ENCODE assay signal across 1 cellular context in the genomic region with DNA sequence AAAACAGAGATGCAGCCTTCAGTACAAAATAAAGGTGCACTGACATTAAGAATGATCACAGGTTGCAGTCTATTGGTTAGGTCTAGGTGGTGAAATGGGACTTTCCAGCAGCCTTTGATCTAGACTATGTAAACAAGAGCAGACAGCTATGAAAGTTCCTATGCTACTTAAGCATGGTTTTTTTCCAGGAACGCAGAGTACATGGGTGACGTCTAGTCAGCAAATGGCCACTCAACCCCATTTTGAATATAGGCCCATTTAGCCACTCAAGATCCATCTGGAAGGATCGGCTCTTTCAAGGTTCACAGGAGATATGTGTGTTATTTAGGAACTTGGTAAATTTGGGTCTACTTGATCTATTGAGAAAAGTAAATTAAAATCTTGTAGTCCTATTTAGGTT.
TF ChIP-seq lines count a peak whose summit lies in the region.

No MANE protein-coding gene starts in this region.

TF ChIP-seq in GM12878, 131 proteins besides CTCF, POLR2A, EP300 and RAD21 (continued from another document and continues in another):
- TF ChIP-seq, protein P1, sequence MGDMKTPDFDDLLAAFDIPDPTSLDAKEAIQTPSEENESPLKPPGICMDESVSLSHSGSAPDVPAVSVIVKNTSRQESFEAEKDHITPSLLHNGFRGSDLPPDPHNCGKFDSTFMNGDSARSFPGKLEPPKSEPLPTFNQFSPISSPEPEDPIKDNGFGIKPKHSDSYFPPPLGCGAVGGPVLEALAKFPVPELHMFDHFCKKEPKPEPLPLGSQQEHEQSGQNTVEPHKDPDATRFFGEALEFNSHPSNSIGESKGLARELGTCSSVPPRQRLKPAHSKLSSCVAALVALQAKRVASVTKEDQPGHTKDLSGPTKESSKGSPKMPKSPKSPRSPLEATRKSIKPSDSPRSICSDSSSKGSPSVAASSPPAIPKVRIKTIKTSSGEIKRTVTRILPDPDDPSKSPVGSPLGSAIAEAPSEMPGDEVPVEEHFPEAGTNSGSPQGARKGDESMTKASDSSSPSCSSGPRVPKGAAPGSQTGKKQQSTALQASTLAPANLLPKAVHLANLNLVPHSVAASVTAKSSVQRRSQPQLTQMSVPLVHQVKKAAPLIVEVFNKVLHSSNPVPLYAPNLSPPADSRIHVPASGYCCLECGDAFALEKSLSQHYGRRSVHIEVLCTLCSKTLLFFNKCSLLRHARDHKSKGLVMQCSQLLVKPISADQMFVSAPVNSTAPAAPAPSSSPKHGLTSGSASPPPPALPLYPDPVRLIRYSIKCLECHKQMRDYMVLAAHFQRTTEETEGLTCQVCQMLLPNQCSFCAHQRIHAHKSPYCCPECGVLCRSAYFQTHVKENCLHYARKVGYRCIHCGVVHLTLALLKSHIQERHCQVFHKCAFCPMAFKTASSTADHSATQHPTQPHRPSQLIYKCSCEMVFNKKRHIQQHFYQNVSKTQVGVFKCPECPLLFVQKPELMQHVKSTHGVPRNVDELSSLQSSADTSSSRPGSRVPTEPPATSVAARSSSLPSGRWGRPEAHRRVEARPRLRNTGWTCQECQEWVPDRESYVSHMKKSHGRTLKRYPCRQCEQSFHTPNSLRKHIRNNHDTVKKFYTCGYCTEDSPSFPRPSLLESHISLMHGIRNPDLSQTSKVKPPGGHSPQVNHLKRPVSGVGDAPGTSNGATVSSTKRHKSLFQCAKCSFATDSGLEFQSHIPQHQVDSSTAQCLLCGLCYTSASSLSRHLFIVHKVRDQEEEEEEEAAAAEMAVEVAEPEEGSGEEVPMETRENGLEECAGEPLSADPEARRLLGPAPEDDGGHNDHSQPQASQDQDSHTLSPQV (IDR thresholded peaks at IDR 0.05) = peak; percentile 75
- TF ChIP-seq, protein P2, sequence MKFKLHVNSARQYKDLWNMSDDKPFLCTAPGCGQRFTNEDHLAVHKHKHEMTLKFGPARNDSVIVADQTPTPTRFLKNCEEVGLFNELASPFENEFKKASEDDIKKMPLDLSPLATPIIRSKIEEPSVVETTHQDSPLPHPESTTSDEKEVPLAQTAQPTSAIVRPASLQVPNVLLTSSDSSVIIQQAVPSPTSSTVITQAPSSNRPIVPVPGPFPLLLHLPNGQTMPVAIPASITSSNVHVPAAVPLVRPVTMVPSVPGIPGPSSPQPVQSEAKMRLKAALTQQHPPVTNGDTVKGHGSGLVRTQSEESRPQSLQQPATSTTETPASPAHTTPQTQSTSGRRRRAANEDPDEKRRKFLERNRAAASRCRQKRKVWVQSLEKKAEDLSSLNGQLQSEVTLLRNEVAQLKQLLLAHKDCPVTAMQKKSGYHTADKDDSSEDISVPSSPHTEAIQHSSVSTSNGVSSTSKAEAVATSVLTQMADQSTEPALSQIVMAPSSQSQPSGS (IDR thresholded peaks at IDR 0.05; ENCODE audit: low read length) = peak; percentile 47; the same call in 1 of the 2 replicates
- TF ChIP-seq CHD2 (IDR thresholded peaks at IDR 0.05; ENCODE audit: borderline replicate concordance, low read depth, low read length) (0 out of 2 replicates have a peak, but pooled peaks have one; percentile 37), TCF3 (IDR thresholded peaks at IDR 0.05; ENCODE audit: borderline replicate concordance, insufficient read depth, low read depth, low read length) (no peak), CREM (IDR thresholded peaks at IDR 0.05; ENCODE audit: low read depth) (peak; percentile 36; the same call in 1 of the 2 replicates), NBN (IDR thresholded peaks at IDR 0.05) (peak; percentile 74; the same call in 1 of the 2 replicates), MYB (IDR thresholded peaks at IDR 0.05; ENCODE audit: borderline replicate concordance, low read depth, low read length) (no peak), SRF (IDR thresholded peaks at IDR 0.05; ENCODE audit: low read depth in 2 of 2, low read length in 2 of 2) (peak in 1 of 2 experiments; percentile 56; a peak in 1 of 4 replicates), IKZF1 (conservative IDR thresholded peaks at IDR 0.05) (peak; percentile 48), RUNX3 (IDR thresholded peaks at IDR 0.05; ENCODE audit: low read length) (peak; percentile 36; the same call in 1 of the 2 replicates), SMARCA5 (IDR thresholded peaks at IDR 0.05) (no peak), DPF2 (IDR thresholded peaks at IDR 0.05) (0 out of 2 replicates have a peak, but pooled peaks have one; percentile 37), YY1 (IDR thresholded peaks at IDR 0.05; ENCODE audit: low read depth, low read length) (peak; percentile 93), KLF5 (IDR thresholded peaks at IDR 0.05; ENCODE audit: partially characterized antibody) (peak; percentile 59), IKZF2 (IDR thresholded peaks at IDR 0.05) (peak; percentile 61 to 63), NR2C1 (IDR thresholded peaks at IDR 0.05) (0 out of 2 replicates have a peak, but pooled peaks have one; percentile 12), ZNF207 (IDR thresholded peaks at IDR 0.05; ENCODE audit: borderline replicate concordance) (no peak), ZNF384 (IDR thresholded peaks at IDR 0.05; ENCODE audit: borderline replicate concordance, low read depth, low read length) (peak; percentile 34; the same call in 1 of the 2 replicates), TCF7 (IDR thresholded peaks at IDR 0.05; ENCODE audit: borderline replicate concordance) (peak; percentile 95), RELA (IDR thresholded peaks at IDR 0.05; ENCODE audit: borderline replicate concordance, partially characterized antibody) (peak; percentile 97), MTA2 (IDR thresholded peaks at IDR 0.05; ENCODE audit: low read depth) (peak; percentile 54; the same call in 1 of the 2 replicates), SMAD5 (IDR thresholded peaks at IDR 0.05; ENCODE audit: low read depth) (no peak)
- TF ChIP-seq, protein P3, sequence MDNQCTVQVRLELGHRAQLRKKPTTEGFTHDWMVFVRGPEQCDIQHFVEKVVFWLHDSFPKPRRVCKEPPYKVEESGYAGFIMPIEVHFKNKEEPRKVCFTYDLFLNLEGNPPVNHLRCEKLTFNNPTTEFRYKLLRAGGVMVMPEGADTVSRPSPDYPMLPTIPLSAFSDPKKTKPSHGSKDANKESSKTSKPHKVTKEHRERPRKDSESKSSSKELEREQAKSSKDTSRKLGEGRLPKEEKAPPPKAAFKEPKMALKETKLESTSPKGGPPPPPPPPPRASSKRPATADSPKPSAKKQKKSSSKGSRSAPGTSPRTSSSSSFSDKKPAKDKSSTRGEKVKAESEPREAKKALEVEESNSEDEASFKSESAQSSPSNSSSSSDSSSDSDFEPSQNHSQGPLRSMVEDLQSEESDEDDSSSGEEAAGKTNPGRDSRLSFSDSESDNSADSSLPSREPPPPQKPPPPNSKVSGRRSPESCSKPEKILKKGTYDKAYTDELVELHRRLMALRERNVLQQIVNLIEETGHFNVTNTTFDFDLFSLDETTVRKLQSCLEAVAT (IDR thresholded peaks at IDR 0.05) = peak; percentile 99
- TF ChIP-seq, protein P4, sequence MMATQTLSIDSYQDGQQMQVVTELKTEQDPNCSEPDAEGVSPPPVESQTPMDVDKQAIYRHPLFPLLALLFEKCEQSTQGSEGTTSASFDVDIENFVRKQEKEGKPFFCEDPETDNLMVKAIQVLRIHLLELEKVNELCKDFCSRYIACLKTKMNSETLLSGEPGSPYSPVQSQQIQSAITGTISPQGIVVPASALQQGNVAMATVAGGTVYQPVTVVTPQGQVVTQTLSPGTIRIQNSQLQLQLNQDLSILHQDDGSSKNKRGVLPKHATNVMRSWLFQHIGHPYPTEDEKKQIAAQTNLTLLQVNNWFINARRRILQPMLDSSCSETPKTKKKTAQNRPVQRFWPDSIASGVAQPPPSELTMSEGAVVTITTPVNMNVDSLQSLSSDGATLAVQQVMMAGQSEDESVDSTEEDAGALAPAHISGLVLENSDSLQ (IDR thresholded peaks at IDR 0.05) = peak; percentile 47; the same call in 1 of the 2 replicates
- TF ChIP-seq, protein P5, sequence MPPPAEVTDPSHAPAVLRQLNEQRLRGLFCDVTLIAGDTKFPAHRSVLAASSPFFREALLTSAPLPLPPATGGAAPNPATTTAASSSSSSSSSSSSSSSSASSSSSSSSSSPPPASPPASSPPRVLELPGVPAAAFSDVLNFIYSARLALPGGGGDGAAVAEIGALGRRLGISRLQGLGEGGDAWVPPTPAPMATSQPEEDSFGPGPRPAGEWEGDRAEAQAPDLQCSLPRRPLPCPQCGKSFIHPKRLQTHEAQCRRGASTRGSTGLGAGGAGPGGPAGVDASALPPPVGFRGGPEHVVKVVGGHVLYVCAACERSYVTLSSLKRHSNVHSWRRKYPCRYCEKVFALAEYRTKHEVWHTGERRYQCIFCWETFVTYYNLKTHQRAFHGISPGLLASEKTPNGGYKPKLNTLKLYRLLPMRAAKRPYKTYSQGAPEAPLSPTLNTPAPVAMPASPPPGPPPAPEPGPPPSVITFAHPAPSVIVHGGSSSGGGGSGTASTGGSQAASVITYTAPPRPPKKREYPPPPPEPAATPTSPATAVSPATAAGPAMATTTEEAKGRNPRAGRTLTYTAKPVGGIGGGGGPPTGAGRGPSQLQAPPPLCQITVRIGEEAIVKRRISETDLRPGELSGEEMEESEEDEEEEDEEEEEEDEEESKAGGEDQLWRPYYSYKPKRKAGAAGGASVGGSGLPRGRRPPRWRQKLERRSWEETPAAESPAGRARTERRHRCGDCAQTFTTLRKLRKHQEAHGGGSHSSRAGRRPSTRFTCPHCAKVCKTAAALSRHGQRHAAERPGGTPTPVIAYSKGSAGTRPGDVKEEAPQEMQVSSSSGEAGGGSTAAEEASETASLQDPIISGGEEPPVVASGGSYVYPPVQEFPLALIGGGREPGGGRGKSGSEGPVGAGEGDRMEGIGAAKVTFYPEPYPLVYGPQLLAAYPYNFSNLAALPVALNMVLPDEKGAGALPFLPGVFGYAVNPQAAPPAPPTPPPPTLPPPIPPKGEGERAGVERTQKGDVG (CRISPR knock-in tag; IDR thresholded peaks at IDR 0.05) = peak; percentile 37; the same call in 1 of the 2 replicates
- TF ChIP-seq, protein P6, sequence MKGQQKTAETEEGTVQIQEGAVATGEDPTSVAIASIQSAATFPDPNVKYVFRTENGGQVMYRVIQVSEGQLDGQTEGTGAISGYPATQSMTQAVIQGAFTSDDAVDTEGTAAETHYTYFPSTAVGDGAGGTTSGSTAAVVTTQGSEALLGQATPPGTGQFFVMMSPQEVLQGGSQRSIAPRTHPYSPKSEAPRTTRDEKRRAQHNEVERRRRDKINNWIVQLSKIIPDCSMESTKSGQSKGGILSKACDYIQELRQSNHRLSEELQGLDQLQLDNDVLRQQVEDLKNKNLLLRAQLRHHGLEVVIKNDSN (IDR thresholded peaks at IDR 0.05; ENCODE audit: borderline replicate concordance, extremely low read length, insufficient read depth, low read depth, low read length) = no peak
- TF ChIP-seq, protein P7, sequence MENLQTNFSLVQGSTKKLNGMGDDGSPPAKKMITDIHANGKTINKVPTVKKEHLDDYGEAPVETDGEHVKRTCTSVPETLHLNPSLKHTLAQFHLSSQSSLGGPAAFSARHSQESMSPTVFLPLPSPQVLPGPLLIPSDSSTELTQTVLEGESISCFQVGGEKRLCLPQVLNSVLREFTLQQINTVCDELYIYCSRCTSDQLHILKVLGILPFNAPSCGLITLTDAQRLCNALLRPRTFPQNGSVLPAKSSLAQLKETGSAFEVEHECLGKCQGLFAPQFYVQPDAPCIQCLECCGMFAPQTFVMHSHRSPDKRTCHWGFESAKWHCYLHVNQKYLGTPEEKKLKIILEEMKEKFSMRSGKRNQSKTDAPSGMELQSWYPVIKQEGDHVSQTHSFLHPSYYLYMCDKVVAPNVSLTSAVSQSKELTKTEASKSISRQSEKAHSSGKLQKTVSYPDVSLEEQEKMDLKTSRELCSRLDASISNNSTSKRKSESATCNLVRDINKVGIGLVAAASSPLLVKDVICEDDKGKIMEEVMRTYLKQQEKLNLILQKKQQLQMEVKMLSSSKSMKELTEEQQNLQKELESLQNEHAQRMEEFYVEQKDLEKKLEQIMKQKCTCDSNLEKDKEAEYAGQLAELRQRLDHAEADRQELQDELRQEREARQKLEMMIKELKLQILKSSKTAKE (IDR thresholded peaks at IDR 0.05; ENCODE audit: low read depth, poor library complexity, severe bottlenecking) = peak; percentile 51
- TF ChIP-seq, protein P8, sequence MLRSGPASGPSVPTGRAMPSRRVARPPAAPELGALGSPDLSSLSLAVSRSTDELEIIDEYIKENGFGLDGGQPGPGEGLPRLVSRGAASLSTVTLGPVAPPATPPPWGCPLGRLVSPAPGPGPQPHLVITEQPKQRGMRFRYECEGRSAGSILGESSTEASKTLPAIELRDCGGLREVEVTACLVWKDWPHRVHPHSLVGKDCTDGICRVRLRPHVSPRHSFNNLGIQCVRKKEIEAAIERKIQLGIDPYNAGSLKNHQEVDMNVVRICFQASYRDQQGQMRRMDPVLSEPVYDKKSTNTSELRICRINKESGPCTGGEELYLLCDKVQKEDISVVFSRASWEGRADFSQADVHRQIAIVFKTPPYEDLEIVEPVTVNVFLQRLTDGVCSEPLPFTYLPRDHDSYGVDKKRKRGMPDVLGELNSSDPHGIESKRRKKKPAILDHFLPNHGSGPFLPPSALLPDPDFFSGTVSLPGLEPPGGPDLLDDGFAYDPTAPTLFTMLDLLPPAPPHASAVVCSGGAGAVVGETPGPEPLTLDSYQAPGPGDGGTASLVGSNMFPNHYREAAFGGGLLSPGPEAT (IDR thresholded peaks at IDR 0.05; ENCODE audit: low read depth) = peak; percentile 99
- TF ChIP-seq, protein P9, sequence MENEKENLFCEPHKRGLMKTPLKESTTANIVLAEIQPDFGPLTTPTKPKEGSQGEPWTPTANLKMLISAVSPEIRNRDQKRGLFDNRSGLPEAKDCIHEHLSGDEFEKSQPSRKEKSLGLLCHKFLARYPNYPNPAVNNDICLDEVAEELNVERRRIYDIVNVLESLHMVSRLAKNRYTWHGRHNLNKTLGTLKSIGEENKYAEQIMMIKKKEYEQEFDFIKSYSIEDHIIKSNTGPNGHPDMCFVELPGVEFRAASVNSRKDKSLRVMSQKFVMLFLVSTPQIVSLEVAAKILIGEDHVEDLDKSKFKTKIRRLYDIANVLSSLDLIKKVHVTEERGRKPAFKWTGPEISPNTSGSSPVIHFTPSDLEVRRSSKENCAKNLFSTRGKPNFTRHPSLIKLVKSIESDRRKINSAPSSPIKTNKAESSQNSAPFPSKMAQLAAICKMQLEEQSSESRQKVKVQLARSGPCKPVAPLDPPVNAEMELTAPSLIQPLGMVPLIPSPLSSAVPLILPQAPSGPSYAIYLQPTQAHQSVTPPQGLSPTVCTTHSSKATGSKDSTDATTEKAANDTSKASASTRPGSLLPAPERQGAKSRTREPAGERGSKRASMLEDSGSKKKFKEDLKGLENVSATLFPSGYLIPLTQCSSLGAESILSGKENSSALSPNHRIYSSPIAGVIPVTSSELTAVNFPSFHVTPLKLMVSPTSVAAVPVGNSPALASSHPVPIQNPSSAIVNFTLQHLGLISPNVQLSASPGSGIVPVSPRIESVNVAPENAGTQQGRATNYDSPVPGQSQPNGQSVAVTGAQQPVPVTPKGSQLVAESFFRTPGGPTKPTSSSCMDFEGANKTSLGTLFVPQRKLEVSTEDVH (IDR thresholded peaks at IDR 0.05; ENCODE audit: low read depth, partially characterized antibody) = no peak
